1 cellular context compared by ENCODE assay signal in genomic region chr3:9932843-9933560, GRCh38.
TF ChIP-seq lines count a peak whose summit lies in the region.

No MANE protein-coding gene starts in this region.

TF ChIP-seq in GM12878, 131 proteins besides CTCF, POLR2A, EP300 and RAD21 (continued from another document and continues in another):
- TF ChIP-seq IRF5 (IDR thresholded peaks at IDR 0.05; ENCODE audit: borderline replicate concordance) (no peak), EED (IDR thresholded peaks at IDR 0.05; ENCODE audit: low read depth) (no peak; the same call in 1 of the 2 replicates), IKZF1 (conservative IDR thresholded peaks at IDR 0.05) (peak; percentile 82), SREBF1 (IDR thresholded peaks at IDR 0.05; ENCODE audit: low read length) (no peak), E4F1 (IDR thresholded peaks at IDR 0.05; ENCODE audit: borderline replicate concordance, partially characterized antibody) (no peak), RCOR1 (conservative IDR thresholded peaks at IDR 0.05; ENCODE audit: low read depth, low read length) (no peak), BHLHE40 (IDR thresholded peaks at IDR 0.05; ENCODE audit: borderline replicate concordance in 1 of 2, low read depth in 2 of 2, low read length in 1 of 2) (peak in 1 of 2 experiments; percentile 64; a peak in 2 of 4 replicates), ZSCAN29 (IDR thresholded peaks at IDR 0.05) (no peak), BMI1 (IDR thresholded peaks at IDR 0.05; ENCODE audit: borderline replicate concordance) (no peak), HDAC6 (IDR thresholded peaks at IDR 0.05; ENCODE audit: unreplicated experiment) (no peak), KLF5 (IDR thresholded peaks at IDR 0.05; ENCODE audit: partially characterized antibody) (no peak), RELA (IDR thresholded peaks at IDR 0.05; ENCODE audit: borderline replicate concordance, partially characterized antibody) (no peak), TCF3 (IDR thresholded peaks at IDR 0.05; ENCODE audit: borderline replicate concordance, insufficient read depth, low read depth, low read length) (0 out of 2 replicates have a peak, but pooled peaks have one; percentile 65), CUX1 (IDR thresholded peaks at IDR 0.05; ENCODE audit: insufficient replicate concordance, low read depth, low read length) (no peak), MAX (IDR thresholded peaks at IDR 0.05; ENCODE audit: low read depth, low read length) (peak; percentile 46; the same call in 1 of the 2 replicates), CREM (IDR thresholded peaks at IDR 0.05; ENCODE audit: low read depth) (peak; percentile 42; the same call in 1 of the 2 replicates), ASH2L (IDR thresholded peaks at IDR 0.05; ENCODE audit: borderline replicate concordance, low read depth) (no peak), SIN3A (IDR thresholded peaks at IDR 0.05; ENCODE audit: low read depth, low read length) (0 out of 2 replicates have a peak, but pooled peaks have one; percentile 74), USF2 (IDR thresholded peaks at IDR 0.05; ENCODE audit: borderline replicate concordance, low read depth, low read length) (no peak), ETV6 (conservative IDR thresholded peaks at IDR 0.05 in 1 of 2, IDR thresholded peaks at IDR 0.05 in 1 of 2; ENCODE audit: borderline replicate concordance in 1 of 2, low read depth in 1 of 2) (no peak), WRNIP1 (IDR thresholded peaks at IDR 0.05; ENCODE audit: borderline replicate concordance, low read depth, low read length) (no peak), PAX5 (IDR thresholded peaks at IDR 0.05; ENCODE audit: borderline replicate concordance, low read depth, low read length) (no peak), IRF3 (IDR thresholded peaks at IDR 0.05) (no peak), BACH1 (IDR thresholded peaks at IDR 0.05; ENCODE audit: borderline replicate concordance) (peak; percentile 73), SKIL (IDR thresholded peaks at IDR 0.05; ENCODE audit: low read depth, poor library complexity, severe bottlenecking) (no peak), POLR2AphosphoS5 (IDR thresholded peaks at IDR 0.05; ENCODE audit: low read length) (no peak; the same call in none of the 2 replicates), CHD2 (IDR thresholded peaks at IDR 0.05; ENCODE audit: borderline replicate concordance, low read depth, low read length) (no peak), MYC (IDR thresholded peaks at IDR 0.05; ENCODE audit: insufficient read depth, insufficient read length, insufficient replicate concordance, low read length, severe bottlenecking) (no peak), RB1 (IDR thresholded peaks at IDR 0.05; ENCODE audit: borderline replicate concordance) (0 out of 2 replicates have a peak, but pooled peaks have one; percentile 42), NFIC (IDR thresholded peaks at IDR 0.05; ENCODE audit: low read depth, low read length) (no peak), USF1 (IDR thresholded peaks at IDR 0.05; ENCODE audit: borderline replicate concordance, extremely low read length, insufficient read depth, low read depth, low read length) (no peak), ZNF687 (IDR thresholded peaks at IDR 0.05) (peak; percentile 51; the same call in 1 of the 2 replicates), TARDBP (IDR thresholded peaks at IDR 0.05; ENCODE audit: borderline replicate concordance) (no peak)
